In the genomic region with DNA sequence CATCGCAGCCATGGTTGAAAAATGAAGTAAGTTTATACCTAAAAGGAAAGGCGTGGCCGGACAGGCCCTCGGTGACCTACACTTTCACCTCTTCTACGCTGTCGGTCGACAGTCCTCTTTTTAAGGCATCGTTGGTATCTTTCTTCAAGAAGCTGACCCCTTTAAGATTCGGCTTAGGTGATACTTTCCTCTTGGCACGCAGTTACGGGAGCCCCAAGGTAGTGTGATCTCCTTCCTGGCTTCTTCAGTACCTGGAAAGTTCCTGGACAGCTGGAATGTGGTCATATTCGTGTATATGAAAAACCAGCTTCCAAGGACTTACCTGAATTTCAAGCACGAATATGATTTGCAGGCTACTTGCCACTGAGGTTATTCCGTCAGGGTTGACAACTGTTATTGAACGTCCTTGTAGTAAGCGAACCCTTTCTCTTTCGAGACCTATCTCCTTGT, we compare ENCODE assay signal across 8 cellular contexts. TPM values are rescaled to one million over a fixed set of nuclear protein-coding genes. Genes with fewer than 3 reads are reported as not detected.
A peak's percentile ranks its signal among the peaks of the same experiment; 100 is the strongest.
DNase-seq lines count a peak whose midpoint lies in the region; ATAC-seq, FAIRE-seq and TF ChIP-seq lines count a peak whose summit lies in the region.

No MANE protein-coding gene starts in this region.

- peak overlapping the region; percentile 84 for H3K4me3 Mint-ChIP-seq in T-helper 2 cell treated with Interferon-gamma antibody and Interleukin-4, amounts not matched to agents 5 μg/mL and 100 μg/mL, for 36 hours
- H3K4me3 Mint-ChIP-seq in activated CD8-positive, alpha-beta T cell treated with anti-CD3 and anti-CD28 coated beads, Interleukin-2, amount 10 ng/mL, durations not matched to agents 7 days and 5 days = peak overlapping the region; percentile 83

- H3K36me3 ChIP-seq in kidney (ENCODE audit: control insufficient read depth in 1 of 2, insufficient read depth in 2 of 2, low read length in 2 of 2) = no peaks in the 10 kb centered on the region

- peak overlapping the region in 1 of 2 donors; percentile 66 for H3K9ac ChIP-seq in kidney (ENCODE audit: low read length in 2 of 2)

- intact Hi-C loops in kidney (cut with DNase I) = no loop called here

- peak overlapping the region; percentile 98 to 99 for H3K27ac ChIP-seq in kidney (ENCODE audit: low read depth in 2 of 2, low read length in 2 of 2)
- peak overlapping the region; percentile 82 for H3K27ac ChIP-seq in temporal lobe (ENCODE audit: low read depth, low read length)

- peaks cover 15% of the 10 kb centered on the region for H3K36me3 Mint-ChIP-seq in T-helper 2 cell treated with Interferon-gamma antibody and Interleukin-4, amounts not matched to agents 5 μg/mL and 100 μg/mL, for 36 hours (ENCODE audit: low read depth)
- H3K36me3 Mint-ChIP-seq in activated CD8-positive, alpha-beta T cell treated with anti-CD3 and anti-CD28 coated beads, Interleukin-2, amount 10 ng/mL, durations not matched to agents 7 days and 5 days (ENCODE audit: low read depth) = peaks cover 24% of the 10 kb centered on the region

- no peak for DNase-seq in T-helper 2 cell treated with Interferon-gamma antibody and Interleukin-4, amounts not matched to agents 5 μg/mL and 100 μg/mL, for 36 hours (ENCODE audit: low spot score)
- DNase-seq in T-helper 2 cell (no peak), kidney (no peak), occipital lobe (lab: John Stamatoyannopoulos, UW) (no peak), NCI-H510A treated with DMSO at 0.1 percent for 48 hours (lab: John Stamatoyannopoulos, UW) (no peak)
- DNase-seq in activated CD8-positive, alpha-beta T cell treated with anti-CD3 and anti-CD28 coated beads, Interleukin-2, amount 10 ng/mL, durations not matched to agents 7 days and 5 days = peak; percentile 25

- H3K4me1 ChIP-seq in kidney (ENCODE audit: control insufficient read depth in 1 of 2, insufficient read depth in 1 of 2, low read depth in 1 of 2, low read length in 2 of 2) = peaks cover 9 to 12% of the 10 kb centered on the region in 2 donors

- TF ChIP-seq CTCF in kidney (IDR thresholded peaks at IDR 0.05; ENCODE audit: borderline replicate concordance, extremely low read depth, insufficient read depth) = no peak

- FAIRE-seq in kidney (lab: Jason Lieb, UNC) = no peak

- no peak for ATAC-seq in activated CD8-positive, alpha-beta T cell treated with anti-CD3 and anti-CD28 coated beads, Interleukin-2, amount 10 ng/mL, durations not matched to agents 7 days and 5 days
- ATAC-seq in HG03039 (IDR thresholded peaks at IDR 0.05; ENCODE audit: unreplicated experiment) = no peak

- peaks cover 44% of the 10 kb centered on the region for H3K4me1 Mint-ChIP-seq in T-helper 2 cell treated with Interferon-gamma antibody and Interleukin-4, amounts not matched to agents 5 μg/mL and 100 μg/mL, for 36 hours (ENCODE audit: low read depth)
- peaks cover 57% of the 10 kb centered on the region for H3K4me1 Mint-ChIP-seq in activated CD8-positive, alpha-beta T cell treated with anti-CD3 and anti-CD28 coated beads, Interleukin-2, amount 10 ng/mL, durations not matched to agents 7 days and 5 days (ENCODE audit: low read depth)

- H3K9me3 ChIP-seq in kidney (ENCODE audit: control insufficient read depth in 1 of 2, low read length in 2 of 2) = no peaks in the 10 kb centered on the region

- H3K27me3 Mint-ChIP-seq in T-helper 2 cell treated with Interferon-gamma antibody and Interleukin-4, amounts not matched to agents 5 μg/mL and 100 μg/mL, for 36 hours (ENCODE audit: low read depth) = no peaks in the 10 kb centered on the region
- H3K27me3 Mint-ChIP-seq in activated CD8-positive, alpha-beta T cell treated with anti-CD3 and anti-CD28 coated beads, Interleukin-2, amount 10 ng/mL, durations not matched to agents 7 days and 5 days (ENCODE audit: low read depth) = no peaks in the 10 kb centered on the region

- CTCF ChIA-PET in activated CD8-positive, alpha-beta T cell treated with anti-CD3 and anti-CD28 coated beads, Interleukin-2, amount 10 ng/mL, durations not matched to agents 7 days and 5 days (lab: Charles Lee) = interaction anchor here (0.9 to 3.4 kb wide), 4 partner anchors 10 to 56 kb away, joined by 3 to 23 read pairs (median 13); no protein-coding TSS in a partner anchor

- H3K9me3 Mint-ChIP-seq in T-helper 2 cell treated with Interferon-gamma antibody and Interleukin-4, amounts not matched to agents 5 μg/mL and 100 μg/mL, for 36 hours = no peaks in the 10 kb centered on the region
- no peaks in the 10 kb centered on the region for H3K9me3 Mint-ChIP-seq in activated CD8-positive, alpha-beta T cell treated with anti-CD3 and anti-CD28 coated beads, Interleukin-2, amount 10 ng/mL, durations not matched to agents 7 days and 5 days (ENCODE audit: insufficient read depth)

- peak overlapping the region in 1 of 2 donors; percentile 71 for H3K4me3 ChIP-seq in kidney (ENCODE audit: low read length in 2 of 2)

- H3K27ac Mint-ChIP-seq in T-helper 2 cell treated with Interferon-gamma antibody and Interleukin-4, amounts not matched to agents 5 μg/mL and 100 μg/mL, for 36 hours = peak overlapping the region; percentile 93
- peak overlapping the region; percentile 93 for H3K27ac Mint-ChIP-seq in activated CD8-positive, alpha-beta T cell treated with anti-CD3 and anti-CD28 coated beads, Interleukin-2, amount 10 ng/mL, durations not matched to agents 7 days and 5 days

- POLR2A ChIA-PET in activated CD8-positive, alpha-beta T cell treated with anti-CD3 and anti-CD28 coated beads, Interleukin-2, amount 10 ng/mL, durations not matched to agents 7 days and 5 days (lab: Charles Lee) = interaction anchor here (0.9 to 3.2 kb wide), 6 partner anchors 13 to 566 kb away, joined by 3 to 66 read pairs (median 5); no protein-coding TSS in a partner anchor

RNA-seq across cellular contexts. Expression of gene SYPL1, which starts 0.9 kb away (rescaled TPM):
- total RNA-seq in activated CD8-positive, alpha-beta T cell treated with anti-CD3 and anti-CD28 coated beads, Interleukin-2, amount 10 ng/mL, durations not matched to agents 7 days and 5 days = 10 to 100 TPM; 51.3 to 52.4 TPM
- 111 TPM for total RNA-seq in kidney
- polyA plus RNA-seq in kidney (ENCODE audit: insufficient read depth, low read depth, low replicate concordance) = 90.8 TPM
- 37.6 TPM for total RNA-seq in temporal lobe
- total RNA-seq in occipital lobe = 52.4 TPM
